In genomic region chr16:11296706-11297491, GRCh38 we compare ENCODE assay signal across 1 cellular context.
TF ChIP-seq lines count a peak whose summit lies in the region.

No MANE protein-coding gene starts in this region.

TF ChIP-seq in HepG2, 621 proteins besides CTCF, POLR2A, EP300 and RAD21 (continued from another document and continues in another):
- TF ChIP-seq ZBTB40 (IDR thresholded peaks at IDR 0.05), result no peak
- TF ChIP-seq ZBTB40 (CRISPR knock-in tag; IDR thresholded peaks at IDR 0.05), result 0 out of 2 replicates have a peak, but pooled peaks have one; percentile 48
- TF ChIP-seq PAXIP1 (CRISPR knock-in tag; conservative IDR thresholded peaks at IDR 0.05), result peak; percentile 86
- no peak for TF ChIP-seq ZBTB38 (CRISPR knock-in tag; IDR thresholded peaks at IDR 0.05)
- peak; percentile 77 for TF ChIP-seq ZNF556 (CRISPR knock-in tag; IDR thresholded peaks at IDR 0.05; ENCODE audit: borderline replicate concordance)
- TF ChIP-seq FOXP1 (IDR thresholded peaks at IDR 0.05), result no peak
- TF ChIP-seq FOXP1 (CRISPR knock-in tag; IDR thresholded peaks at IDR 0.05), result peak; percentile 69
- TF ChIP-seq, protein P1, sequence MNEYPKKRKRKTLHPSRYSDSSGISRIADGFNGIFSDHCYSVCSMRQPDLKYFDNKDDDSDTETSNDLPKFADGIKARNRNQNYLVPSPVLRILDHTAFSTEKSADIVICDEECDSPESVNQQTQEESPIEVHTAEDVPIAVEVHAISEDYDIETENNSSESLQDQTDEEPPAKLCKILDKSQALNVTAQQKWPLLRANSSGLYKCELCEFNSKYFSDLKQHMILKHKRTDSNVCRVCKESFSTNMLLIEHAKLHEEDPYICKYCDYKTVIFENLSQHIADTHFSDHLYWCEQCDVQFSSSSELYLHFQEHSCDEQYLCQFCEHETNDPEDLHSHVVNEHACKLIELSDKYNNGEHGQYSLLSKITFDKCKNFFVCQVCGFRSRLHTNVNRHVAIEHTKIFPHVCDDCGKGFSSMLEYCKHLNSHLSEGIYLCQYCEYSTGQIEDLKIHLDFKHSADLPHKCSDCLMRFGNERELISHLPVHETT (CRISPR knock-in tag; conservative IDR thresholded peaks at IDR 0.05), result peak; percentile 62; the same call in 1 of the 2 replicates
- no peak for TF ChIP-seq ZNF83 (CRISPR knock-in tag; IDR thresholded peaks at IDR 0.05; ENCODE audit: borderline replicate concordance)
- TF ChIP-seq ZNF350 (CRISPR knock-in tag; IDR thresholded peaks at IDR 0.05; ENCODE audit: borderline replicate concordance, low read depth), result 0 out of 2 replicates have a peak, but pooled peaks have one; percentile 31
- TF ChIP-seq FOXA3 (CRISPR knock-in tag; IDR thresholded peaks at IDR 0.05), result peak; percentile 93
- TF ChIP-seq BRCA1 (CRISPR knock-in tag; IDR thresholded peaks at IDR 0.05), result peak; percentile 86; the same call in 1 of the 2 replicates
- peak; percentile 89 for TF ChIP-seq POLR2AphosphoS5 (IDR thresholded peaks at IDR 0.05; ENCODE audit: low read depth, low read length)
- peak; percentile 76 for TF ChIP-seq CREB1 (IDR thresholded peaks at IDR 0.05)
- no peak for TF ChIP-seq CREB1 (CRISPR knock-in tag; IDR thresholded peaks at IDR 0.05)
- TF ChIP-seq, protein P2, sequence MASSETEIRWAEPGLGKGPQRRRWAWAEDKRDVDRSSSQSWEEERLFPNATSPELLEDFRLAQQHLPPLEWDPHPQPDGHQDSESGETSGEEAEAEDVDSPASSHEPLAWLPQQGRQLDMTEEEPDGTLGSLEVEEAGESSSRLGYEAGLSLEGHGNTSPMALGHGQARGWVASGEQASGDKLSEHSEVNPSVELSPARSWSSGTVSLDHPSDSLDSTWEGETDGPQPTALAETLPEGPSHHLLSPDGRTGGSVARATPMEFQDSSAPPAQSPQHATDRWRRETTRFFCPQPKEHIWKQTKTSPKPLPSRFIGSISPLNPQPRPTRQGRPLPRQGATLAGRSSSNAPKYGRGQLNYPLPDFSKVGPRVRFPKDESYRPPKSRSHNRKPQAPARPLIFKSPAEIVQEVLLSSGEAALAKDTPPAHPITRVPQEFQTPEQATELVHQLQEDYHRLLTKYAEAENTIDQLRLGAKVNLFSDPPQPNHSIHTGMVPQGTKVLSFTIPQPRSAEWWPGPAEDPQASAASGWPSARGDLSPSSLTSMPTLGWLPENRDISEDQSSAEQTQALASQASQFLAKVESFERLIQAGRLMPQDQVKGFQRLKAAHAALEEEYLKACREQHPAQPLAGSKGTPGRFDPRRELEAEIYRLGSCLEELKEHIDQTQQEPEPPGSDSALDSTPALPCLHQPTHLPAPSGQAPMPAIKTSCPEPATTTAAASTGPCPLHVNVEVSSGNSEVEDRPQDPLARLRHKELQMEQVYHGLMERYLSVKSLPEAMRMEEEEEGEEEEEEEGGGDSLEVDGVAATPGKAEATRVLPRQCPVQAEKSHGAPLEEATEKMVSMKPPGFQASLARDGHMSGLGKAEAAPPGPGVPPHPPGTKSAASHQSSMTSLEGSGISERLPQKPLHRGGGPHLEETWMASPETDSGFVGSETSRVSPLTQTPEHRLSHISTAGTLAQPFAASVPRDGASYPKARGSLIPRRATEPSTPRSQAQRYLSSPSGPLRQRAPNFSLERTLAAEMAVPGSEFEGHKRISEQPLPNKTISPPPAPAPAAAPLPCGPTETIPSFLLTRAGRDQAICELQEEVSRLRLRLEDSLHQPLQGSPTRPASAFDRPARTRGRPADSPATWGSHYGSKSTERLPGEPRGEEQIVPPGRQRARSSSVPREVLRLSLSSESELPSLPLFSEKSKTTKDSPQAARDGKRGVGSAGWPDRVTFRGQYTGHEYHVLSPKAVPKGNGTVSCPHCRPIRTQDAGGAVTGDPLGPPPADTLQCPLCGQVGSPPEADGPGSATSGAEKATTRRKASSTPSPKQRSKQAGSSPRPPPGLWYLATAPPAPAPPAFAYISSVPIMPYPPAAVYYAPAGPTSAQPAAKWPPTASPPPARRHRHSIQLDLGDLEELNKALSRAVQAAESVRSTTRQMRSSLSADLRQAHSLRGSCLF (CRISPR knock-in tag; IDR thresholded peaks at IDR 0.05; ENCODE audit: borderline replicate concordance), result 0 out of 2 replicates have a peak, but pooled peaks have one; percentile 36
- TF ChIP-seq ZNF264 (CRISPR knock-in tag; IDR thresholded peaks at IDR 0.05), result peak; percentile 52; the same call in 1 of the 2 replicates
- TF ChIP-seq ZSCAN9 (CRISPR knock-in tag; IDR thresholded peaks at IDR 0.05; ENCODE audit: borderline replicate concordance), result peak; percentile 76
- no peak; the same call in 1 of the 2 replicates for TF ChIP-seq ZBTB2 (CRISPR knock-in tag; IDR thresholded peaks at IDR 0.05; ENCODE audit: low read depth)
- TF ChIP-seq ZNF747 (CRISPR knock-in tag; IDR thresholded peaks at IDR 0.05; ENCODE audit: borderline replicate concordance), result 0 out of 2 replicates have a peak, but pooled peaks have one; percentile 2
- no peak for TF ChIP-seq LCORL (IDR thresholded peaks at IDR 0.05)
- TF ChIP-seq LCORL (CRISPR knock-in tag; IDR thresholded peaks at IDR 0.05), result peak; percentile 78; the same call in 1 of the 2 replicates
- peak; percentile 54 for TF ChIP-seq FOSL2 (CRISPR knock-in tag; IDR thresholded peaks at IDR 0.05)
- TF ChIP-seq ZNF354B (CRISPR knock-in tag; IDR thresholded peaks at IDR 0.05), result no peak
- TF ChIP-seq, protein P3, sequence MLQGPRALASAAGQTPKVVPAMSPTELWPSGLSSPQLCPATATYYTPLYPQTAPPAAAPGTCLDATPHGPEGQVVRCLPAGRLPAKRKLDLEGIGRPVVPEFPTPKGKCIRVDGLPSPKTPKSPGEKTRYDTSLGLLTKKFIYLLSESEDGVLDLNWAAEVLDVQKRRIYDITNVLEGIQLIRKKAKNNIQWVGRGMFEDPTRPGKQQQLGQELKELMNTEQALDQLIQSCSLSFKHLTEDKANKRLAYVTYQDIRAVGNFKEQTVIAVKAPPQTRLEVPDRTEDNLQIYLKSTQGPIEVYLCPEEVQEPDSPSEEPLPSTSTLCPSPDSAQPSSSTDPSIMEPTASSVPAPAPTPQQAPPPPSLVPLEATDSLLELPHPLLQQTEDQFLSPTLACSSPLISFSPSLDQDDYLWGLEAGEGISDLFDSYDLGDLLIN (CRISPR knock-in tag; IDR thresholded peaks at IDR 0.05; ENCODE audit: borderline replicate concordance), result no peak
- TF ChIP-seq ZNF788 (CRISPR knock-in tag; IDR thresholded peaks at IDR 0.05; ENCODE audit: borderline replicate concordance), result no peak; the same call in 1 of the 2 replicates
- peak; percentile 75; the same call in 1 of the 2 replicates for TF ChIP-seq ZNF292 (CRISPR knock-in tag; IDR thresholded peaks at IDR 0.05; ENCODE audit: borderline replicate concordance, low read depth)
- TF ChIP-seq ELF4 (CRISPR knock-in tag; IDR thresholded peaks at IDR 0.05; ENCODE audit: borderline replicate concordance), result no peak
- TF ChIP-seq HNRNPUL1 (IDR thresholded peaks at IDR 0.05; ENCODE audit: low read depth, low read length), result no peak
- TF ChIP-seq DNMT3B (CRISPR knock-in tag; conservative IDR thresholded peaks at IDR 0.05), result no peak
- 0 out of 2 replicates have a peak, but pooled peaks have one; percentile 36 for TF ChIP-seq ZFAT (CRISPR knock-in tag; conservative IDR thresholded peaks at IDR 0.05)
- peak; percentile 96; the same call in 1 of the 2 replicates for TF ChIP-seq ZNF558 (CRISPR knock-in tag; IDR thresholded peaks at IDR 0.05; ENCODE audit: borderline replicate concordance)
- no peak for TF ChIP-seq NCOA5 (CRISPR knock-in tag; IDR thresholded peaks at IDR 0.05)
- peak; percentile 70; the same call in 1 of the 2 replicates for TF ChIP-seq ZNF124 (CRISPR knock-in tag; IDR thresholded peaks at IDR 0.05)
- TF ChIP-seq RBM39 (IDR thresholded peaks at IDR 0.05; ENCODE audit: low read depth, low read length, poor library complexity, severe bottlenecking), result no peak
- TF ChIP-seq MED1 (CRISPR knock-in tag; IDR thresholded peaks at IDR 0.05), result peak; percentile 73; the same call in 1 of the 2 replicates
- TF ChIP-seq ZNF143 (CRISPR knock-in tag; IDR thresholded peaks at IDR 0.05), result 0 out of 2 replicates have a peak, but pooled peaks have one; percentile 40
- TF ChIP-seq ZNF414 (CRISPR knock-in tag; IDR thresholded peaks at IDR 0.05), result peak; percentile 36; the same call in 1 of the 2 replicates
